Comparison of ENCODE assay signal across 13 cellular contexts in the genomic region with DNA sequence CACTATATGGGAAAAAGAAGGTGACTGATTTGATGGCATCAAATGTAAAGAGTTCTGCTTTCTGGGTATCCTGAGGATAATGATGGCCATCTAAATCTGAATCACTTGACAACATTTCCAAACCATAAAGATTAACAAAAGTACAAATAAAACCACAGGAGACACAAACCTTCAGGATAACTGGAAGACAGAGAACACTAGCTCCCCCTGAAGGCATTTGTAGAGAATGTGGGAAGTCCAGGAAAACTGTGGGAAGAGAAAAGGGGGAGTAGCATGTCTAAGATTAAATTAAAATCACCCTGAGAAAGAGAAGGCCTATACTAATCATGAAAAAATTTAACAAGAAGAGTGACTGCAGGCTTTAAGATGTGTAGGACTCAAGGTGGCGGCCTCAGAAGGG.
DNase-seq lines count a peak whose midpoint lies in the region; ATAC-seq, FAIRE-seq and TF ChIP-seq lines count a peak whose summit lies in the region.
"Had no signal": no experiment of that assay in that cellular context is flagged by ENCODE, and none has a peak within 500 bp of the region (broad histone marks: within the 10 kb centered on the region; RNA-seq: fewer than 3 reads in every experiment).

No MANE protein-coding gene starts in this region.

- H4K20me1 ChIP-seq in endothelial cell of umbilical vein (replicated peaks; ENCODE audit: control insufficient read depth, extremely low read depth, insufficient read depth, low read length), result no peaks in the 10 kb centered on the region

- peaks cover 2% of the 10 kb centered on the region for H3K9me1 ChIP-seq in endothelial cell of umbilical vein (replicated peaks; ENCODE audit: control insufficient read depth, extremely low read depth, insufficient read depth, low read length)

- FAIRE-seq in endothelial cell of umbilical vein (lab: Jason Lieb, UNC), result no peak
- FAIRE-seq: GM12892 had no signal

- CTCF ChIA-PET in endothelial cell of umbilical vein (lab: Charles Lee), result interaction anchor here (0.7 to 2.6 kb wide), 25 partner anchors 10 to 1515 kb away, joined by 3 to 19 read pairs (median 4); no protein-coding TSS in a partner anchor

- no peak overlapping the region for H3K9ac ChIP-seq in endothelial cell of umbilical vein (replicated peaks; ENCODE audit: extremely low read depth, insufficient read depth, low read length)

- H3K27ac ChIP-seq in endothelial cell of umbilical vein (ENCODE audit: insufficient read depth, low read depth, low read length) (no peak overlapping the region), sigmoid colon (no peak overlapping the region), esophagus squamous epithelium (no peak overlapping the region)

- DNase-seq in ELR (ENCODE audit: low read depth) (peak; percentile 56), NCI-H460 (ENCODE audit: extremely low read depth, low read depth) (peak; percentile 34), endothelial cell of umbilical vein (ENCODE audit: low read depth, low spot score) (peak; percentile 24), non-pigmented ciliary epithelial cell (ENCODE audit: low read depth) (peak; percentile 8), sigmoid colon (no peak), esophagus squamous epithelium (lab: John Stamatoyannopoulos, UW) (no peak)
- DNase-seq: activated effector memory CD4-positive, alpha-beta T cell treated with Interleukin-2 at 50 U/mL for 16 hours; NCI-H1417 treated with DMSO at 0.1 percent for 48 hours; right cardiac atrium; T-helper 17 cell had no signal

- H3K9me3 ChIP-seq in endothelial cell of umbilical vein (replicated peaks; ENCODE audit: control insufficient read depth, insufficient read depth, low read length) (no peaks in the 10 kb centered on the region), sigmoid colon (no peaks in the 10 kb centered on the region), esophagus squamous epithelium (no peaks in the 10 kb centered on the region)

- no peak for TF ChIP-seq POLR2A in endothelial cell of umbilical vein (IDR thresholded peaks at IDR 0.05; ENCODE audit: low read depth, low read length)
- no peak for TF ChIP-seq POLR2A in sigmoid colon (IDR thresholded peaks at IDR 0.05)
- no peak for TF ChIP-seq POLR2A in esophagus squamous epithelium (IDR thresholded peaks at IDR 0.05)

- no peaks in the 10 kb centered on the region for H3K79me2 ChIP-seq in endothelial cell of umbilical vein (ENCODE audit: control insufficient read depth, insufficient read depth, low read length)

- 91 to 94% methylated on average over 1 of the region's 1 CpG for WGBS in sigmoid colon, 2 donors
- WGBS in esophagus squamous epithelium, 2 donors, result 77 to 92% methylated on average over 1 of the region's 1 CpG

- H3K4me1 ChIP-seq in endothelial cell of umbilical vein (ENCODE audit: control insufficient read depth, extremely low read depth, insufficient read depth, low read length) (no peaks in the 10 kb centered on the region), sigmoid colon (peaks cover 0 to 6% (median 0%) of the 10 kb centered on the region in 4 donors), esophagus squamous epithelium (no peaks in the 10 kb centered on the region)

- no peak for TF ChIP-seq EP300 in sigmoid colon (IDR thresholded peaks at IDR 0.05)

- no peaks in the 10 kb centered on the region for H3K27me3 ChIP-seq in endothelial cell of umbilical vein (ENCODE audit: control insufficient read depth in 2 of 2, insufficient read depth in 2 of 2, low read length in 2 of 2)
- no peaks in the 10 kb centered on the region for H3K27me3 ChIP-seq in sigmoid colon
- H3K27me3 ChIP-seq in esophagus squamous epithelium, result no peaks in the 10 kb centered on the region

- intact Hi-C loops in endothelial cell of umbilical vein (cut with micrococcal nuclease), result no loop called here
- intact Hi-C loops in sigmoid colon (cut with DNase I), result no loop called here
- intact Hi-C loops in esophagus squamous epithelium (cut with DNase I), result no loop called here

- no peak overlapping the region for H3K4me2 ChIP-seq in endothelial cell of umbilical vein (ENCODE audit: insufficient read depth, low read length)

- POLR2A ChIA-PET in endothelial cell of umbilical vein (lab: Charles Lee), result no interaction called here

- H2AFZ ChIP-seq in endothelial cell of umbilical vein (ENCODE audit: low read depth, low read length), result no peak overlapping the region

- dilution Hi-C loops in endothelial cell of umbilical vein (cut with MboI; ENCODE audit: extremely low pct_ligation_motif_present, low sequenced_read_pairs), result no loop called here

- no TSS peak for BruUV-seq in endothelial cell of umbilical vein (replicated peaks; lab: Mats Ljungman, UMichigan)

- TF ChIP-seq CTCF in endothelial cell of umbilical vein (IDR thresholded peaks at IDR 0.05; ENCODE audit: extremely low read depth in 1 of 2, insufficient read depth in 1 of 2, low read depth in 1 of 2, low read length in 2 of 2), result peak; percentile 22 to 36
- peak in 2 of 4 experiments; percentile 10 to 26 for TF ChIP-seq CTCF in sigmoid colon (IDR thresholded peaks at IDR 0.05)
- TF ChIP-seq CTCF in esophagus squamous epithelium (IDR thresholded peaks at IDR 0.05), result no peak

- H3K4me3 ChIP-seq in endothelial cell of umbilical vein (replicated peaks in 1 of 3; ENCODE audit: insufficient read depth in 1 of 3, low read depth in 1 of 3, low read length in 3 of 3) (no peak overlapping the region), sigmoid colon (no peak overlapping the region), esophagus squamous epithelium (no peak overlapping the region)

- H3K36me3 ChIP-seq in endothelial cell of umbilical vein (ENCODE audit: control insufficient read depth in 2 of 2, extremely low read depth in 1 of 2, insufficient read depth in 2 of 2, low read length in 2 of 2) (no peaks in the 10 kb centered on the region), sigmoid colon (no peaks in the 10 kb centered on the region), esophagus squamous epithelium (no peaks in the 10 kb centered on the region)

- ATAC-seq in HG02870 (IDR thresholded peaks at IDR 0.05; ENCODE audit: unreplicated experiment), result no peak
- ATAC-seq in HG02798 (IDR thresholded peaks at IDR 0.05; ENCODE audit: poor library complexity, unreplicated experiment), result no peak
- ATAC-seq: right cardiac atrium, T-helper 17 cell had no signal

TF ChIP-seq in endothelial cell of umbilical vein, 7 proteins besides CTCF, POLR2A, EP300 and RAD21:
- TF ChIP-seq, protein P1, sequence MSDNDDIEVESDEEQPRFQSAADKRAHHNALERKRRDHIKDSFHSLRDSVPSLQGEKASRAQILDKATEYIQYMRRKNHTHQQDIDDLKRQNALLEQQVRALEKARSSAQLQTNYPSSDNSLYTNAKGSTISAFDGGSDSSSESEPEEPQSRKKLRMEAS (IDR thresholded peaks at IDR 0.05; ENCODE audit: insufficient read depth, insufficient read length), result no peak
- TF ChIP-seq MYC (IDR thresholded peaks at IDR 0.05; ENCODE audit: low read depth, low read length) (no peak), JUN (IDR thresholded peaks at IDR 0.05; ENCODE audit: borderline replicate concordance, insufficient read depth, insufficient read length, low read depth) (no peak), EZH2 (IDR thresholded peaks at IDR 0.05; ENCODE audit: borderline replicate concordance, low read depth, low read length, severe bottlenecking) (no peak), POLR2AphosphoS5 (IDR thresholded peaks at IDR 0.05; ENCODE audit: insufficient read depth, low read depth, low read length) (no peak), GATA2 (IDR thresholded peaks at IDR 0.05; ENCODE audit: insufficient read depth, insufficient read length, low read depth, low read length) (no peak), FOS (IDR thresholded peaks at IDR 0.05; ENCODE audit: borderline replicate concordance, insufficient read depth, low read length) (no peak)

Comparison
In these comparisons a context has a peak if more than half of its experiments do, and no peak if none do; other contexts are left out.
1. DNase-seq: peak in ELR (single experiment), NCI-H460 (single experiment), endothelial cell of umbilical vein (single experiment) and non-pigmented ciliary epithelial cell (single experiment); none in sigmoid colon (single experiment) and esophagus squamous epithelium (single experiment).
2. CTCF ChIP-seq: peak in endothelial cell of umbilical vein (2 of 2); none in esophagus squamous epithelium (0 of 6).